1 cellular context compared by ENCODE assay signal in the genomic region with DNA sequence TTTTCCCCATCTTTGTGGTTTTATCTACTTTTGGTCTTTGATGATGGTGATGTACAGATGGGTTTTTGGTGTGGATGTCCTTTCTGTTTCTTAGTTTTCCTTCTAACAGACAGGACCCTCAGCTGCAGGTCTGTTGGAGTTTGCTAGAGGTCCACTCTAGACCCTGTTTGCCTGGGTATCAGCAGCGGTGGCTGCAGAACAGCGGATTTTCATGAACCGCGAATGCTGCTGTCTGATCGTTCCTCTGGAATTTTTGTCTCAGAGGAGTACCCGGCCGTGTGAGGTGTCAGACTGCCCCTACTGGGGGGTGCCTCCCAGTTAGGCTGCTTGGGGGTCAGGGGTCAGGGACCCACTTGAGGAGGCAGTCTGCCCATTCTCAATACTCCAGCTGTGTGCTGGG. TPM values are rescaled to one million over a fixed set of nuclear protein-coding genes. Genes with fewer than 3 reads are reported as not detected.
"Had no signal": no experiment of that assay in that cellular context is flagged by ENCODE, and none has a peak within 500 bp of the region (broad histone marks: within the 10 kb centered on the region; RNA-seq: fewer than 3 reads in every experiment).

No MANE protein-coding gene starts in this region.

RNA-seq across cellular contexts. Expression of gene CRPPA, which starts 38.2 kb away (rescaled TPM):
- total RNA-seq: GM12878 had no signal
- polyA plus RNA-seq: GM12878 had no signal
